Comparison of ENCODE assay signal across 1 cellular context in the genomic region with DNA sequence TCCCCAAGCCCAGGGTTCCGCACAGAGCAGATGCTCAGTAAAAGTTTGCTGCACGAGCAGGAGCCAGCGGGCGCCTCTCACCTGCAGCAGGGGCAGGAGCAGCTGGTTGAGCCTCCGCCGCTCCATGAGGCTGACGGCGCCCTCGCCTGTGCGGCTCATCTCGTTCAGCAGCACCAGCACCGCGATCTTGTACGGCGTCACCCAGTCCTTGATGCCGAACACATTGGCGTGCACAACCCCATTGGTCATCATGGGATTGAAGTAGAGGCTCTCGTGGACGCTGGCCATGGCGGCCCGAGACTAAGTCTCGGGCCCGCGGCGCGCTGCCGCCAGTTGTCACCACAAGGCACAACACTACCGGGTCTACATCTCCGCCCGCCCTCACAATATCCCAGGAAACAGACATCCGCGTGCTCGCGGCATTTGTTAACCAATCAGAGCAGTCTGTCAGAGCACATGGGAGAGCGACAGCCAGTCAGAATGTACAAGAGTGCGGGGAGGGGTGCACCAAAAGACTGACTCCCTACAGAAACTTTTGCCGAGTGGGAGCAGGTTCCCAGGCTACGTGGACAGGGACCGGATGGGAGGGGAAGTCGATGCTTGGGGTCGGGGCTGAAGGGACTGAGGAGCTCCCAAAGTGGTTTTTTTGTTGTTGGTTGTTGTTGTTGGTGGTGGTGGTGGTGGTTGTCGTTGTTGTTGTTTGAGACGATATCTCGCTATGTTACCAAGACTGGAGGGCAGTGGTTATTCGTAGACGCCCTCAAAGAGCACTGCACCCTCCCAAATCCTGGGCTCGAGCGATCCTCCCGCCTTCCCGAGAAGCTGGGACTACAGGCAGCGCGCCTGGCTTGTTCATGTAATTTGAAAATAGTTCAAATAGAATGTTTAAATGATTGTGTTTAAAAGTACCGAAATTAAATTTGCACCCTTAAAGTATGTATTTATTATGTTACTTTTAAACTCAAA.
A peak's percentile ranks its signal among the peaks of the same experiment; 100 is the strongest.
TF ChIP-seq lines count a peak whose summit lies in the region.

A gene with protein sequence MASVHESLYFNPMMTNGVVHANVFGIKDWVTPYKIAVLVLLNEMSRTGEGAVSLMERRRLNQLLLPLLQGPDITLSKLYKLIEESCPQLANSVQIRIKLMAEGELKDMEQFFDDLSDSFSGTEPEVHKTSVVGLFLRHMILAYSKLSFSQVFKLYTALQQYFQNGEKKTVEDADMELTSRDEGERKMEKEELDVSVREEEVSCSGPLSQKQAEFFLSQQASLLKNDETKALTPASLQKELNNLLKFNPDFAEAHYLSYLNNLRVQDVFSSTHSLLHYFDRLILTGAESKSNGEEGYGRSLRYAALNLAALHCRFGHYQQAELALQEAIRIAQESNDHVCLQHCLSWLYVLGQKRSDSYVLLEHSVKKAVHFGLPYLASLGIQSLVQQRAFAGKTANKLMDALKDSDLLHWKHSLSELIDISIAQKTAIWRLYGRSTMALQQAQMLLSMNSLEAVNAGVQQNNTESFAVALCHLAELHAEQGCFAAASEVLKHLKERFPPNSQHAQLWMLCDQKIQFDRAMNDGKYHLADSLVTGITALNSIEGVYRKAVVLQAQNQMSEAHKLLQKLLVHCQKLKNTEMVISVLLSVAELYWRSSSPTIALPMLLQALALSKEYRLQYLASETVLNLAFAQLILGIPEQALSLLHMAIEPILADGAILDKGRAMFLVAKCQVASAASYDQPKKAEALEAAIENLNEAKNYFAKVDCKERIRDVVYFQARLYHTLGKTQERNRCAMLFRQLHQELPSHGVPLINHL (minus strand): TSS at position 359 of the 966 bp plus-strand sequence. CDS start 71 bp downstream, at position 288.

TF ChIP-seq in HepG2, 621 proteins besides CTCF, POLR2A, EP300 and RAD21 (continued from another document and continues in another):
- TF ChIP-seq, protein P1, sequence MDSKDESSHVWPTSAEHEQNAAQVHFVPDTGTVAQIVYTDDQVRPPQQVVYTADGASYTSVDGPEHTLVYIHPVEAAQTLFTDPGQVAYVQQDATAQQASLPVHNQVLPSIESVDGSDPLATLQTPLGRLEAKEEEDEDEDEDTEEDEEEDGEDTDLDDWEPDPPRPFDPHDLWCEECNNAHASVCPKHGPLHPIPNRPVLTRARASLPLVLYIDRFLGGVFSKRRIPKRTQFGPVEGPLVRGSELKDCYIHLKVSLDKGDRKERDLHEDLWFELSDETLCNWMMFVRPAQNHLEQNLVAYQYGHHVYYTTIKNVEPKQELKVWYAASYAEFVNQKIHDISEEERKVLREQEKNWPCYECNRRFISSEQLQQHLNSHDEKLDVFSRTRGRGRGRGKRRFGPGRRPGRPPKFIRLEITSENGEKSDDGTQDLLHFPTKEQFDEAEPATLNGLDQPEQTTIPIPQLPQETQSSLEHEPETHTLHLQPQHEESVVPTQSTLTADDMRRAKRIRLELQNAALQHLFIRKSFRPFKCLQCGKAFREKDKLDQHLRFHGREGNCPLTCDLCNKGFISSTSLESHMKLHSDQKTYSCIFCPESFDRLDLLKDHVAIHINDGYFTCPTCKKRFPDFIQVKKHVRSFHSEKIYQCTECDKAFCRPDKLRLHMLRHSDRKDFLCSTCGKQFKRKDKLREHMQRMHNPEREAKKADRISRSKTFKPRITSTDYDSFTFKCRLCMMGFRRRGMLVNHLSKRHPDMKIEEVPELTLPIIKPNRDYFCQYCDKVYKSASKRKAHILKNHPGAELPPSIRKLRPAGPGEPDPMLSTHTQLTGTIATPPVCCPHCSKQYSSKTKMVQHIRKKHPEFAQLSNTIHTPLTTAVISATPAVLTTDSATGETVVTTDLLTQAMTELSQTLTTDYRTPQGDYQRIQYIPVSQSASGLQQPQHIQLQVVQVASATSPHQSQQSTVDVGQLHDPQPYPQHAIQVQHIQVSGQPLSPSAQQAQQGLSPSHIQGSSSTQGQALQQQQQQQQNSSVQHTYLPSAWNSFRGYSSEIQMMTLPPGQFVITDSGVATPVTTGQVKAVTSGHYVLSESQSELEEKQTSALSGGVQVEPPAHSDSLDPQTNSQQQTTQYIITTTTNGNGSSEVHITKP (CRISPR knock-in tag; IDR thresholded peaks at IDR 0.05; ENCODE audit: low read depth), result peak; percentile 47; the same call in 1 of the 2 replicates
- peak; percentile 77 for TF ChIP-seq HNRNPH1 (optimal IDR thresholded peaks at IDR 0.05; ENCODE audit: low read depth, low read length)
- TF ChIP-seq, protein P2, sequence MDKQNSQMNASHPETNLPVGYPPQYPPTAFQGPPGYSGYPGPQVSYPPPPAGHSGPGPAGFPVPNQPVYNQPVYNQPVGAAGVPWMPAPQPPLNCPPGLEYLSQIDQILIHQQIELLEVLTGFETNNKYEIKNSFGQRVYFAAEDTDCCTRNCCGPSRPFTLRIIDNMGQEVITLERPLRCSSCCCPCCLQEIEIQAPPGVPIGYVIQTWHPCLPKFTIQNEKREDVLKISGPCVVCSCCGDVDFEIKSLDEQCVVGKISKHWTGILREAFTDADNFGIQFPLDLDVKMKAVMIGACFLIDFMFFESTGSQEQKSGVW (CRISPR knock-in tag; IDR thresholded peaks at IDR 0.05; ENCODE audit: borderline replicate concordance), result no peak
- TF ChIP-seq SETDB1 (CRISPR knock-in tag; IDR thresholded peaks at IDR 0.05; ENCODE audit: borderline replicate concordance), result no peak
- TF ChIP-seq, protein P3, sequence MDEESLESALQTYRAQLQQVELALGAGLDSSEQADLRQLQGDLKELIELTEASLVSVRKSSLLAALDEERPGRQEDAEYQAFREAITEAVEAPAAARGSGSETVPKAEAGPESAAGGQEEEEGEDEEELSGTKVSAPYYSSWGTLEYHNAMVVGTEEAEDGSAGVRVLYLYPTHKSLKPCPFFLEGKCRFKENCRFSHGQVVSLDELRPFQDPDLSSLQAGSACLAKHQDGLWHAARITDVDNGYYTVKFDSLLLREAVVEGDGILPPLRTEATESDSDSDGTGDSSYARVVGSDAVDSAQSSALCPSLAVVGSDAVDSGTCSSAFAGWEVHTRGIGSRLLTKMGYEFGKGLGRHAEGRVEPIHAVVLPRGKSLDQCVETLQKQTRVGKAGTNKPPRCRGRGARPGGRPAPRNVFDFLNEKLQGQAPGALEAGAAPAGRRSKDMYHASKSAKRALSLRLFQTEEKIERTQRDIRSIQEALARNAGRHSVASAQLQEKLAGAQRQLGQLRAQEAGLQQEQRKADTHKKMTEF (CRISPR knock-in tag; IDR thresholded peaks at IDR 0.05), result peak; percentile 68
- TF ChIP-seq, protein P4, sequence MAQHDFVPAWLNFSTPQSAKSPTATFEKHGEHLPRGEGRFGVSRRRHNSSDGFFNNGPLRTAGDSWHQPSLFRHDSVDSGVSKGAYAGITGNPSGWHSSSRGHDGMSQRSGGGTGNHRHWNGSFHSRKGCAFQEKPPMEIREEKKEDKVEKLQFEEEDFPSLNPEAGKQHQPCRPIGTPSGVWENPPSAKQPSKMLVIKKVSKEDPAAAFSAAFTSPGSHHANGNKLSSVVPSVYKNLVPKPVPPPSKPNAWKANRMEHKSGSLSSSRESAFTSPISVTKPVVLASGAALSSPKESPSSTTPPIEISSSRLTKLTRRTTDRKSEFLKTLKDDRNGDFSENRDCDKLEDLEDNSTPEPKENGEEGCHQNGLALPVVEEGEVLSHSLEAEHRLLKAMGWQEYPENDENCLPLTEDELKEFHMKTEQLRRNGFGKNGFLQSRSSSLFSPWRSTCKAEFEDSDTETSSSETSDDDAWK (CRISPR knock-in tag; IDR thresholded peaks at IDR 0.05), result no peak
- TF ChIP-seq JUND (CRISPR knock-in tag; IDR thresholded peaks at IDR 0.05), result peak; percentile 53
- TF ChIP-seq SPEN (CRISPR knock-in tag; IDR thresholded peaks at IDR 0.05; ENCODE audit: low read depth), result peak; percentile 94
- TF ChIP-seq, protein P5, sequence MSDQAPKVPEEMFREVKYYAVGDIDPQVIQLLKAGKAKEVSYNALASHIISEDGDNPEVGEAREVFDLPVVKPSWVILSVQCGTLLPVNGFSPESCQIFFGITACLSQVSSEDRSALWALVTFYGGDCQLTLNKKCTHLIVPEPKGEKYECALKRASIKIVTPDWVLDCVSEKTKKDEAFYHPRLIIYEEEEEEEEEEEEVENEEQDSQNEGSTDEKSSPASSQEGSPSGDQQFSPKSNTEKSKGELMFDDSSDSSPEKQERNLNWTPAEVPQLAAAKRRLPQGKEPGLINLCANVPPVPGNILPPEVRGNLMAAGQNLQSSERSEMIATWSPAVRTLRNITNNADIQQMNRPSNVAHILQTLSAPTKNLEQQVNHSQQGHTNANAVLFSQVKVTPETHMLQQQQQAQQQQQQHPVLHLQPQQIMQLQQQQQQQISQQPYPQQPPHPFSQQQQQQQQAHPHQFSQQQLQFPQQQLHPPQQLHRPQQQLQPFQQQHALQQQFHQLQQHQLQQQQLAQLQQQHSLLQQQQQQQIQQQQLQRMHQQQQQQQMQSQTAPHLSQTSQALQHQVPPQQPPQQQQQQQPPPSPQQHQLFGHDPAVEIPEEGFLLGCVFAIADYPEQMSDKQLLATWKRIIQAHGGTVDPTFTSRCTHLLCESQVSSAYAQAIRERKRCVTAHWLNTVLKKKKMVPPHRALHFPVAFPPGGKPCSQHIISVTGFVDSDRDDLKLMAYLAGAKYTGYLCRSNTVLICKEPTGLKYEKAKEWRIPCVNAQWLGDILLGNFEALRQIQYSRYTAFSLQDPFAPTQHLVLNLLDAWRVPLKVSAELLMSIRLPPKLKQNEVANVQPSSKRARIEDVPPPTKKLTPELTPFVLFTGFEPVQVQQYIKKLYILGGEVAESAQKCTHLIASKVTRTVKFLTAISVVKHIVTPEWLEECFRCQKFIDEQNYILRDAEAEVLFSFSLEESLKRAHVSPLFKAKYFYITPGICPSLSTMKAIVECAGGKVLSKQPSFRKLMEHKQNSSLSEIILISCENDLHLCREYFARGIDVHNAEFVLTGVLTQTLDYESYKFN (CRISPR knock-in tag; conservative IDR thresholded peaks at IDR 0.05), result peak; percentile 56; the same call in 1 of the 2 replicates
- no peak for TF ChIP-seq KDM1A (CRISPR knock-in tag; IDR thresholded peaks at IDR 0.05)
- no peak for TF ChIP-seq DNMT1 (CRISPR knock-in tag; IDR thresholded peaks at IDR 0.05)
- TF ChIP-seq RARA (CRISPR knock-in tag; IDR thresholded peaks at IDR 0.05), result peak; percentile 47; the same call in 1 of the 2 replicates
- no peak for TF ChIP-seq NFE2L1 (CRISPR knock-in tag; IDR thresholded peaks at IDR 0.05; ENCODE audit: borderline replicate concordance)
- no peak for TF ChIP-seq CEBPB (IDR thresholded peaks at IDR 0.05; ENCODE audit: borderline replicate concordance, low read depth, low read length)
- TF ChIP-seq AGO2 (optimal IDR thresholded peaks at IDR 0.05; ENCODE audit: low read depth, low read length), result no peak
- TF ChIP-seq ZNF496 (CRISPR knock-in tag; IDR thresholded peaks at IDR 0.05; ENCODE audit: insufficient replicate concordance), result no peak
- no peak for TF ChIP-seq ZNF33A (CRISPR knock-in tag; IDR thresholded peaks at IDR 0.05; ENCODE audit: borderline replicate concordance)
- peak; percentile 22; the same call in 1 of the 2 replicates for TF ChIP-seq NR2F2 (IDR thresholded peaks at IDR 0.05; ENCODE audit: borderline replicate concordance, low read depth)
- TF ChIP-seq, protein P6, sequence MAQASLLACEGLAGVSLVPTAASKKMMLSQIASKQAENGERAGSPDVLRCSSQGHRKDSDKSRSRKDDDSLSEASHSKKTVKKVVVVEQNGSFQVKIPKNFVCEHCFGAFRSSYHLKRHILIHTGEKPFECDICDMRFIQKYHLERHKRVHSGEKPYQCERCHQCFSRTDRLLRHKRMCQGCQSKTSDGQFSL (CRISPR knock-in tag; IDR thresholded peaks at IDR 0.05), result peak; percentile 36; the same call in 1 of the 2 replicates
- TF ChIP-seq, protein P7, sequence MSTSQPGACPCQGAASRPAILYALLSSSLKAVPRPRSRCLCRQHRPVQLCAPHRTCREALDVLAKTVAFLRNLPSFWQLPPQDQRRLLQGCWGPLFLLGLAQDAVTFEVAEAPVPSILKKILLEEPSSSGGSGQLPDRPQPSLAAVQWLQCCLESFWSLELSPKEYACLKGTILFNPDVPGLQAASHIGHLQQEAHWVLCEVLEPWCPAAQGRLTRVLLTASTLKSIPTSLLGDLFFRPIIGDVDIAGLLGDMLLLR (CRISPR knock-in tag; IDR thresholded peaks at IDR 0.05), result peak; percentile 63; the same call in 1 of the 2 replicates
- TF ChIP-seq, protein P8, sequence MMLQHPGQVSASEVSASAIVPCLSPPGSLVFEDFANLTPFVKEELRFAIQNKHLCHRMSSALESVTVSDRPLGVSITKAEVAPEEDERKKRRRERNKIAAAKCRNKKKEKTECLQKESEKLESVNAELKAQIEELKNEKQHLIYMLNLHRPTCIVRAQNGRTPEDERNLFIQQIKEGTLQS (CRISPR knock-in tag; IDR thresholded peaks at IDR 0.05), result no peak
- TF ChIP-seq, protein P9, sequence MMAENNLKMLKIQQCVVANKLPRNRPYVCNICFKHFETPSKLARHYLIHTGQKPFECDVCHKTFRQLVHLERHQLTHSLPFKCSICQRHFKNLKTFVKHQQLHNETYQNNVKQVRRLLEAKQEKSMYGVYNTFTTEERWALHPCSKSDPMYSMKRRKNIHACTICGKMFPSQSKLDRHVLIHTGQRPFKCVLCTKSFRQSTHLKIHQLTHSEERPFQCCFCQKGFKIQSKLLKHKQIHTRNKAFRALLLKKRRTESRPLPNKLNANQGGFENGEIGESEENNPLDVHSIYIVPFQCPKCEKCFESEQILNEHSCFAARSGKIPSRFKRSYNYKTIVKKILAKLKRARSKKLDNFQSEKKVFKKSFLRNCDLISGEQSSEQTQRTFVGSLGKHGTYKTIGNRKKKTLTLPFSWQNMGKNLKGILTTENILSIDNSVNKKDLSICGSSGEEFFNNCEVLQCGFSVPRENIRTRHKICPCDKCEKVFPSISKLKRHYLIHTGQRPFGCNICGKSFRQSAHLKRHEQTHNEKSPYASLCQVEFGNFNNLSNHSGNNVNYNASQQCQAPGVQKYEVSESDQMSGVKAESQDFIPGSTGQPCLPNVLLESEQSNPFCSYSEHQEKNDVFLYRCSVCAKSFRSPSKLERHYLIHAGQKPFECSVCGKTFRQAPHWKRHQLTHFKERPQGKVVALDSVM (CRISPR knock-in tag; IDR thresholded peaks at IDR 0.05), result peak; percentile 89
- TF ChIP-seq, protein P10, sequence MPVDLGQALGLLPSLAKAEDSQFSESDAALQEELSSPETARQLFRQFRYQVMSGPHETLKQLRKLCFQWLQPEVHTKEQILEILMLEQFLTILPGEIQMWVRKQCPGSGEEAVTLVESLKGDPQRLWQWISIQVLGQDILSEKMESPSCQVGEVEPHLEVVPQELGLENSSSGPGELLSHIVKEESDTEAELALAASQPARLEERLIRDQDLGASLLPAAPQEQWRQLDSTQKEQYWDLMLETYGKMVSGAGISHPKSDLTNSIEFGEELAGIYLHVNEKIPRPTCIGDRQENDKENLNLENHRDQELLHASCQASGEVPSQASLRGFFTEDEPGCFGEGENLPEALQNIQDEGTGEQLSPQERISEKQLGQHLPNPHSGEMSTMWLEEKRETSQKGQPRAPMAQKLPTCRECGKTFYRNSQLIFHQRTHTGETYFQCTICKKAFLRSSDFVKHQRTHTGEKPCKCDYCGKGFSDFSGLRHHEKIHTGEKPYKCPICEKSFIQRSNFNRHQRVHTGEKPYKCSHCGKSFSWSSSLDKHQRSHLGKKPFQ (CRISPR knock-in tag; IDR thresholded peaks at IDR 0.05; ENCODE audit: insufficient replicate concordance), result peak; percentile 15
- TF ChIP-seq, protein P11, sequence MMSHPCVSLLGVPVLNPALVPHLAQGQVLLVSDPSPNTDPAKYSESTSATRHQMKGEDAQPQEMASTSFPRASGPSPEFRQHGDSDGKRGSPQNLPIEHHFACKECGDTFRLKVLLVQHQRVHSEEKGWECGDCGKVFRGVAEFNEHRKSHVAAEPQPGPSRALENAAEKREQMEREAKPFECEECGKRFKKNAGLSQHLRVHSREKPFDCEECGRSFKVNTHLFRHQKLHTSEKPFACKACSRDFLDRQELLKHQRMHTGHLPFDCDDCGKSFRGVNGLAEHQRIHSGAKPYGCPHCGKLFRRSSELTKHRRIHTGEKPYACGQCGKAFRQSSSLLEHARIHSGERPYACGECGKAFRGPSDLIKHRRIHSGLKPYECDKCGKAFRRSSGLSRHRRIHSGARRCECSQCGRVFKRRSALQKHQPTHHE (CRISPR knock-in tag; IDR thresholded peaks at IDR 0.05; ENCODE audit: borderline replicate concordance), result no peak
